Comparison of ENCODE assay signal across 7 cellular contexts in genomic region chr5:132011561-132012384, GRCh38. TPM values are rescaled to one million over a fixed set of nuclear protein-coding genes. Genes with fewer than 3 reads are reported as not detected.
A peak's percentile ranks its signal among the peaks of the same experiment; 100 is the strongest.
DNase-seq lines count a peak whose midpoint lies in the region; ATAC-seq and TF ChIP-seq lines count a peak whose summit lies in the region.

A gene with protein sequence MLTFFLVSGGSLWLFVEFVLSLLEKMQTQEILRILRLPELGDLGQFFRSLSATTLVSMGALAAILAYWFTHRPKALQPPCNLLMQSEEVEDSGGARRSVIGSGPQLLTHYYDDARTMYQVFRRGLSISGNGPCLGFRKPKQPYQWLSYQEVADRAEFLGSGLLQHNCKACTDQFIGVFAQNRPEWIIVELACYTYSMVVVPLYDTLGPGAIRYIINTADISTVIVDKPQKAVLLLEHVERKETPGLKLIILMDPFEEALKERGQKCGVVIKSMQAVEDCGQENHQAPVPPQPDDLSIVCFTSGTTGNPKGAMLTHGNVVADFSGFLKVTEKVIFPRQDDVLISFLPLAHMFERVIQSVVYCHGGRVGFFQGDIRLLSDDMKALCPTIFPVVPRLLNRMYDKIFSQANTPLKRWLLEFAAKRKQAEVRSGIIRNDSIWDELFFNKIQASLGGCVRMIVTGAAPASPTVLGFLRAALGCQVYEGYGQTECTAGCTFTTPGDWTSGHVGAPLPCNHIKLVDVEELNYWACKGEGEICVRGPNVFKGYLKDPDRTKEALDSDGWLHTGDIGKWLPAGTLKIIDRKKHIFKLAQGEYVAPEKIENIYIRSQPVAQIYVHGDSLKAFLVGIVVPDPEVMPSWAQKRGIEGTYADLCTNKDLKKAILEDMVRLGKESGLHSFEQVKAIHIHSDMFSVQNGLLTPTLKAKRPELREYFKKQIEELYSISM (minus strand): TSS chr5:132011658. CDS start chr5:132011553, 105 bp downstream.

- no peaks in the 10 kb centered on the region for H3K36me3 Mint-ChIP-seq in activated B cell treated with CpG ODN at 0.5 μM for 24 hours (ENCODE audit: low read depth)

- no peak for TF ChIP-seq CTCF in activated B cell treated with CpG ODN at 0.5 μM for 24 hours (IDR thresholded peaks at IDR 0.05)
- TF ChIP-seq CTCF in left lung (IDR thresholded peaks at IDR 0.05) = no peak

- peak within 1 kb of the TSS; percentile 38 to 45 for H3K4me3 ChIP-seq in left lung

- peak; percentile 71 for ATAC-seq in activated B cell treated with CpG ODN at 0.5 μM for 24 hours (ENCODE audit: low read depth)
- ATAC-seq in left lung = peak; percentile 64
- ATAC-seq in GM21717 (IDR thresholded peaks at IDR 0.05; ENCODE audit: unreplicated experiment) = no peak

- intact Hi-C loops in activated B cell treated with CpG ODN at 0.5 μM for 24 hours (cut with micrococcal nuclease) (loop anchor here (2.0 kb wide), 1 partner anchor 53 kb away; no protein-coding TSS in a partner anchor), left lung (cut with DNase I) (no loop called here)

- peaks cover 0 to 12% of the 10 kb centered on the region in 2 donors for H3K4me1 ChIP-seq in left lung

- no peaks in the 10 kb centered on the region for H3K9me3 ChIP-seq in left lung

- H3K27ac Mint-ChIP-seq in activated B cell treated with CpG ODN at 0.5 μM for 24 hours = no peak within 1 kb of the TSS

- no peaks in the 10 kb centered on the region for H3K9me3 Mint-ChIP-seq in activated B cell treated with CpG ODN at 0.5 μM for 24 hours

- CTCF ChIA-PET in HEK293T (lab: Yijun Ruan, JAX) (interaction anchor here (1.0 to 1.4 kb wide), 2 partner anchors 51 to 422 kb away, joined by 3 to 4 read pairs; no protein-coding TSS in a partner anchor), activated B cell treated with CpG ODN at 0.5 μM for 24 hours (lab: Charles Lee) (interaction anchor here (1.5 kb wide), 1 partner anchor 422 kb away, joined by 5 read pairs; no protein-coding TSS in a partner anchor)

- peak; percentile 55 for DNase-seq in HEK293T (ENCODE audit: extremely low spot score)
- peak; percentile 37 for DNase-seq in activated B cell treated with CpG ODN at 0.5 μM for 24 hours
- DNase-seq in left lung = peak in 1 of 2 donors; percentile 86
- peak in 5 of 6 experiments; percentile 7 to 40 (median 26) for DNase-seq in stimulated activated naive CD4-positive, alpha-beta T cell (lab: John Stamatoyannopoulos, UW)
- no peak for DNase-seq in H4 (ENCODE audit: low spot score)

- peak within 1 kb of the TSS; percentile 77 for H3K4me3 Mint-ChIP-seq in activated B cell treated with CpG ODN at 0.5 μM for 24 hours

- POLR2A ChIA-PET in HEK293T (lab: Yijun Ruan, JAX) = interaction anchor here (0.9 to 1.3 kb wide), 2 partner anchors 11 to 215 kb away, joined by 3 to 4 read pairs; partner anchors contain the start of gene FNIP1
- POLR2A ChIA-PET in activated B cell treated with CpG ODN at 0.5 μM for 24 hours (lab: Charles Lee) = interaction anchor here (0.5 kb wide), 1 partner anchor 244 kb away, joined by 5 read pairs; no protein-coding TSS in a partner anchor

- peaks cover 10 to 85% of the 10 kb centered on the region in 2 donors for H3K27me3 ChIP-seq in left lung

- peaks cover 65% of the 10 kb centered on the region for H3K27me3 Mint-ChIP-seq in activated B cell treated with CpG ODN at 0.5 μM for 24 hours

- H3K27ac ChIP-seq in cingulate gyrus (ENCODE audit: low read depth, low read length) (peak within 1 kb of the TSS; percentile 14), left lung (no peak within 1 kb of the TSS)

- H3K4me1 Mint-ChIP-seq in activated B cell treated with CpG ODN at 0.5 μM for 24 hours = peaks cover 10% of the 10 kb centered on the region

- H3K36me3 ChIP-seq in left lung = no peaks in the 10 kb centered on the region

TF ChIP-seq in HEK293T, 16 proteins besides CTCF, POLR2A, EP300 and RAD21:
- no peak for TF ChIP-seq HDGF (IDR thresholded peaks at IDR 0.05; ENCODE audit: borderline replicate concordance)

RNA-seq across cellular contexts. Expression of the gene that starts here (rescaled TPM):
- total RNA-seq in activated B cell treated with CpG ODN at 0.5 μM for 24 hours (0.05 and 0.20 TPM in 2 replicates), left lung (1 to 10 TPM in 1 of 2 donors, under 1 TPM in 1; 0.68 to 1.1 TPM)
- 0.43 and 0.46 TPM in 2 replicates for total RNA-seq in H4 (2014; rRNA removed; shearing (Covaris generic))

Comparison
In these comparisons a context has a peak if more than half of its experiments do, and no peak if none do; other contexts are left out.
1. Peak in DNase-seq and ATAC-seq in activated B cell treated with CpG ODN at 0.5 μM for 24 hours; RNA of the gene not detected or under 1 TPM.